In genomic region chr2:167862296-167862695, GRCh38 we compare ENCODE assay signal across 14 cellular contexts.
DNase-seq lines count a peak whose midpoint lies in the region; ATAC-seq and TF ChIP-seq lines count a peak whose summit lies in the region.
"Had no signal": no experiment of that assay in that cellular context is flagged by ENCODE, and none has a peak within 500 bp of the region (broad histone marks: within the 10 kb centered on the region; RNA-seq: fewer than 3 reads in every experiment).

No MANE protein-coding gene starts in this region.

- peak overlapping the region; percentile 16 for H3K4me2 ChIP-seq in smooth muscle cell

- H4K20me1 ChIP-seq in smooth muscle cell (ENCODE audit: low read depth): no peaks in the 10 kb centered on the region

- peaks cover 9 to 14% of the 10 kb centered on the region in 2 donors for H3K27me3 Mint-ChIP-seq in natural killer cell treated with Interleukin-12 subunit alpha and Interleukin-12 subunit beta and Interleukin-15 and Interleukin-18, amount 100 ng/mL, for 72 hours
- H3K27me3 Mint-ChIP-seq in natural killer cell (ENCODE audit: low read depth in 2 of 2): peaks cover 0 to 4% of the 10 kb centered on the region in 2 donors
- H3K27me3 Mint-ChIP-seq in mesothelial cell of epicardium (ENCODE audit: low read depth): no peaks in the 10 kb centered on the region

- H3K9ac ChIP-seq in smooth muscle cell (ENCODE audit: low read depth): no peak overlapping the region

- H3K27ac ChIP-seq in smooth muscle cell (ENCODE audit: low read depth) (no peak overlapping the region), lower lobe of right lung (no peak overlapping the region)
- H3K27ac ChIP-seq: ovary, upper lobe of right lung had no signal

- H3K4me3 ChIP-seq in smooth muscle cell: no peak overlapping the region
- H3K4me3 ChIP-seq in lower lobe of right lung: no peak overlapping the region
- H3K4me3 ChIP-seq: ovary, upper lobe of right lung had no signal

- H3K9me3 ChIP-seq in smooth muscle cell (replicated peaks; ENCODE audit: low read depth) (no peaks in the 10 kb centered on the region), lower lobe of right lung (no peaks in the 10 kb centered on the region)
- H3K9me3 ChIP-seq: ovary, upper lobe of right lung had no signal

- no peaks in the 10 kb centered on the region for H3K36me3 Mint-ChIP-seq in natural killer cell treated with Interleukin-12 subunit alpha and Interleukin-12 subunit beta and Interleukin-15 and Interleukin-18, amount 100 ng/mL, for 72 hours
- H3K36me3 Mint-ChIP-seq in natural killer cell: no peaks in the 10 kb centered on the region
- no peaks in the 10 kb centered on the region for H3K36me3 Mint-ChIP-seq in mesothelial cell of epicardium

- H3K27me3 ChIP-seq in smooth muscle cell (ENCODE audit: low read depth): no peaks in the 10 kb centered on the region
- H3K27me3 ChIP-seq in lower lobe of right lung (ENCODE audit: low read depth): no peaks in the 10 kb centered on the region
- H3K27me3 ChIP-seq: ovary, upper lobe of right lung had no signal

- intact Hi-C loops in natural killer cell (cut with micrococcal nuclease) (no loop called here), lower lobe of right lung (cut with DNase I) (no loop called here)

- peaks cover 19 to 22% of the 10 kb centered on the region in 2 donors for H3K4me1 Mint-ChIP-seq in natural killer cell treated with Interleukin-12 subunit alpha and Interleukin-12 subunit beta and Interleukin-15 and Interleukin-18, amount 100 ng/mL, for 72 hours (ENCODE audit: low read depth in 2 of 2)
- H3K4me1 Mint-ChIP-seq in natural killer cell: no peaks in the 10 kb centered on the region
- H3K4me1 Mint-ChIP-seq in mesothelial cell of epicardium: peaks cover 16% of the 10 kb centered on the region

- H2AFZ ChIP-seq in smooth muscle cell (ENCODE audit: low read depth): no peak overlapping the region

- H3K79me2 ChIP-seq in smooth muscle cell (ENCODE audit: low read depth): no peaks in the 10 kb centered on the region

- H3K9me3 Mint-ChIP-seq in natural killer cell treated with Interleukin-12 subunit alpha and Interleukin-12 subunit beta and Interleukin-15 and Interleukin-18, amount 100 ng/mL, for 72 hours: no peaks in the 10 kb centered on the region
- no peaks in the 10 kb centered on the region for H3K9me3 Mint-ChIP-seq in natural killer cell
- H3K9me3 Mint-ChIP-seq in mesothelial cell of epicardium: peaks cover 11% of the 10 kb centered on the region
- H3K9me3 Mint-ChIP-seq: activated T-cell treated with anti-CD3 and anti-CD28 coated beads, Interleukin-2, amount 50 U/mL, for 4 hours had no signal

- peak in 1 of 2 donors; percentile 21 for ATAC-seq in natural killer cell treated with Interleukin-12 subunit alpha and Interleukin-12 subunit beta and Interleukin-15 and Interleukin-18, amount 100 ng/mL, for 72 hours
- ATAC-seq in natural killer cell: no peak
- peak; percentile 12 for ATAC-seq in HG02678 (IDR thresholded peaks at IDR 0.05; ENCODE audit: unreplicated experiment)
- peak; percentile 9 for ATAC-seq in HG03571 (IDR thresholded peaks at IDR 0.05; ENCODE audit: unreplicated experiment)
- no peak for ATAC-seq in lower lobe of right lung
- ATAC-seq: upper lobe of right lung had no signal

- H3K4me1 ChIP-seq in smooth muscle cell (ENCODE audit: low read depth) (no peaks in the 10 kb centered on the region), lower lobe of right lung (no peaks in the 10 kb centered on the region)
- H3K4me1 ChIP-seq: upper lobe of right lung had no signal

- peak overlapping the region; percentile 47 for H3K4me3 Mint-ChIP-seq in natural killer cell treated with Interleukin-12 subunit alpha and Interleukin-12 subunit beta and Interleukin-15 and Interleukin-18, amount 100 ng/mL, for 72 hours
- H3K4me3 Mint-ChIP-seq in natural killer cell: no peak overlapping the region
- no peak overlapping the region for H3K4me3 Mint-ChIP-seq in mesothelial cell of epicardium
- H3K4me3 Mint-ChIP-seq: activated T-cell treated with anti-CD3 and anti-CD28 coated beads, Interleukin-2, amount 50 U/mL, for 4 hours had no signal

- peak overlapping the region; percentile 68 to 86 for H3K27ac Mint-ChIP-seq in natural killer cell treated with Interleukin-12 subunit alpha and Interleukin-12 subunit beta and Interleukin-15 and Interleukin-18, amount 100 ng/mL, for 72 hours
- H3K27ac Mint-ChIP-seq in natural killer cell (no peak overlapping the region), mesothelial cell of epicardium (no peak overlapping the region)

- DNase-seq in natural killer cell treated with Interleukin-12 subunit alpha and Interleukin-12 subunit beta and Interleukin-15 and Interleukin-18, amount 100 ng/mL, for 72 hours (ENCODE audit: low spot score): no peak
- DNase-seq in natural killer cell: no peak
- no peak for DNase-seq in smooth muscle cell (lab: John Stamatoyannopoulos, UW; ENCODE audit: unreplicated experiment)
- DNase-seq in DMS53 (lab: John Stamatoyannopoulos, UW): no peak
- DNase-seq in mesothelial cell of epicardium (ENCODE audit: low spot score in 2 of 2, unreplicated experiment in 2 of 2): no peak
- no peak for DNase-seq in lower lobe of right lung
- DNase-seq: activated CD4-positive, alpha-beta T cell treated with anti-CD3 and anti-CD28 coated beads for 1 hour; activated T-cell treated with anti-CD3 and anti-CD28 coated beads, Interleukin-2, amount 50 U/mL, for 4 hours; amniotic stem cell; NCI-H2081 treated with DMSO at 0.1 percent for 48 hours; ovary; upper lobe of right lung had no signal

- H3K36me3 ChIP-seq in smooth muscle cell (ENCODE audit: low read depth): no peaks in the 10 kb centered on the region
- H3K36me3 ChIP-seq in lower lobe of right lung: no peaks in the 10 kb centered on the region
- H3K36me3 ChIP-seq: ovary, upper lobe of right lung had no signal

- TF ChIP-seq CTCF in natural killer cell (IDR thresholded peaks at IDR 0.05): no peak
- no peak for TF ChIP-seq CTCF in smooth muscle cell (IDR thresholded peaks at IDR 0.05; ENCODE audit: borderline replicate concordance, insufficient read depth, poor library complexity, severe bottlenecking)
- no peak for TF ChIP-seq CTCF in mesothelial cell of epicardium (IDR thresholded peaks at IDR 0.05; ENCODE audit: unreplicated experiment)
- no peak for TF ChIP-seq CTCF in lower lobe of right lung (IDR thresholded peaks at IDR 0.05)

- H3F3A ChIP-seq in smooth muscle cell (ENCODE audit: low read depth): no peaks in the 10 kb centered on the region

- 88% methylated on average over 4 of the region's 4 CpGs for WGBS in smooth muscle cell (ENCODE audit: low lambda C conversion rate)

Comparison
In these comparisons a context has a peak if more than half of its experiments do, and no peak if none do; other contexts are left out.
1. H3K27ac Mint-ChIP-seq: peak in natural killer cell treated with Interleukin-12 subunit alpha and Interleukin-12 subunit beta and Interleukin-15 and Interleukin-18, amount 100 ng/mL, for 72 hours (2 of 2); none in natural killer cell (0 of 2) and mesothelial cell of epicardium (single experiment).
2. ATAC-seq: peak in HG02678 (single experiment) and HG03571 (single experiment); none in natural killer cell (0 of 3) and lower lobe of right lung (0 of 2).